In the genomic region with DNA sequence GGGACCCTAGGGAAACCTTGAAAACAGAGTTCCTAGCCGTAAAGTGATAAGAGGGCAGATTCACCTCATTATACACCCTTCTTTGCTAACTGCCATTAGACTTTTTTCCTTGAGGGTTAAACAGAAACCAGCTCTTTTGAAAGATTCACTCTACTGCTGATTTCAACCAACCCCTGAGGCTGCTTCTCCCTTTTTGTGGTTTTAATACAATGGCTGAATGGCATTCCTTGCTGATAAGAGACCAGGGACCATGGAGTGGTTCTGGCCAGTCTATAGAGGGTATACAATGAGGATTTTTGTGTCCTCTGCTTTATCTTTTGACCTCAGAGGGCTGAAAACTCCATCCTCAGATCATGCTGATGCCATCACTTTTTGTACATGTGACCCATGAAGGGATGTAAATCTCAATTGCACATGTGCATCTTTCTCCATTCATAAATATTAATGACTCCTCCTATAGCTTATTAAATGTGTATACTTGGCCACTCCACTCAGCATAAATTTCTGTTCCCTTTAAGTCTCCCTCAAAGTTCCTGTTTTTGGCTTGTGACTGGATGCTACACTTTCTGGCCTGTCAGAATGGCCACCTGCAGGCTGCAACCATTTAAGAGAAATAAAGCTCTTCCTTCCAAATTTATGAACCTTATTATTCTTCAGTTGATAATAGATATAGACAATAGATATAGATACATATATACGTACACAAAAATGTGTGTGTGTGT, we compare ENCODE assay signal across 16 cellular contexts.
"Had no signal": no experiment of that assay in that cellular context is flagged by ENCODE, and none has a peak within 500 bp of the region (broad histone marks: within the 10 kb centered on the region; RNA-seq: fewer than 3 reads in every experiment).

No MANE protein-coding gene starts in this region.

- H3K27ac ChIP-seq: breast epithelium, dorsolateral prefrontal cortex, pancreas, testis, WERI-Rb-1 had no signal

- H3K4me1 ChIP-seq: breast epithelium, pancreas, testis had no signal

- H3K36me3 ChIP-seq: breast epithelium, pancreas, WERI-Rb-1 had no signal

- H3K4me3 ChIP-seq: breast epithelium, dorsolateral prefrontal cortex, pancreas, testis had no signal

- DNase-seq: activated CD4-positive, alpha-beta memory T cell treated with anti-CD3 and anti-CD28 coated beads, Interleukin-2, amount 10 ng/mL, durations not matched to agents 7 days and 5 days; activated CD4-positive, alpha-beta T cell treated with anti-CD3 and anti-CD28 coated beads for 36 hours; activated gamma-delta T cell; activated naive CD8-positive, alpha-beta T cell treated with anti-CD3 and anti-CD28 coated beads for 36 hours; activated T-cell treated with anti-CD3 and anti-CD28 coated beads, Interleukin-2, amount 50 U/mL, for 48 hours; anterior cingulate cortex; dorsolateral prefrontal cortex; mammary epithelial cell; nephron progenitor cell; stimulated activated CD4-positive, alpha-beta T cell treated with anti-CD3 and anti-CD28 coated beads, Interleukin-4, amount 100 ng/mL, for 4 hours; stimulated activated naive CD8-positive, alpha-beta T cell treated with anti-CD3 and anti-CD28 coated beads, Interleukin-15, amount 100 ng/mL, for 72 hours; T1000; testis; WERI-Rb-1 had no signal

- H3K27me3 ChIP-seq: breast epithelium, dorsolateral prefrontal cortex, testis had no signal

- H3K9me3 ChIP-seq: breast epithelium, pancreas, testis had no signal
